In genomic region chr12:27769142-27769672, GRCh38 we compare ENCODE assay signal across 29 cellular contexts. TPM values are rescaled to one million over a fixed set of nuclear protein-coding genes. Genes with fewer than 3 reads are reported as not detected.
"Had no signal": no experiment of that assay in that cellular context is flagged by ENCODE, and none has a peak within 500 bp of the region (broad histone marks: within the 10 kb centered on the region; RNA-seq: fewer than 3 reads in every experiment).

No MANE protein-coding gene starts in this region.

- H3K27ac ChIP-seq: Peyer's patch, SJSA1 had no signal

- H3K36me3 Mint-ChIP-seq: activated naive CD4-positive, alpha-beta T cell treated with anti-CD3 and anti-CD28 coated beads, Interleukin-2, amount 50 U/mL, for 72 hours; brain had no signal

- H3K9me3 Mint-ChIP-seq: activated CD4-positive, alpha-beta T cell treated with anti-CD3 and anti-CD28 coated beads, Interleukin-2, amount 10 ng/mL, durations not matched to agents 24 days and 14 days; activated naive CD4-positive, alpha-beta T cell treated with anti-CD3 and anti-CD28 coated beads for 36 hours; activated naive CD4-positive, alpha-beta T cell treated with anti-CD3 and anti-CD28 coated beads, Interleukin-2, amount 50 U/mL, for 72 hours; activated T-cell treated with anti-CD3 and anti-CD28 coated beads, Interleukin-2, amount 50 U/mL, for 4 hours; activated T-helper 1 cell treated with anti-CD3 and anti-CD28 coated beads, Interleukin-12 subunit alpha, Interleukin-12 subunit beta, Interleukin-2, Interleukin-4 antibody, amounts not matched to agents 30 ng/mL and 10 ng/mL and 1 ng/mL, durations not matched to agents 14 hours and 24 hours and 36 hours; brain; IgD-negative memory B cell; T-helper 1 cell treated with Interleukin-12 subunit alpha and Interleukin-12 subunit beta and Interleukin-4 antibody, amounts not matched to agents 30 μg/mL and 1 μg/mL, for 36 hours; T-helper 2 cell treated with Interferon-gamma antibody and Interleukin-4, amounts not matched to agents 5 μg/mL and 100 μg/mL, for 36 hours had no signal

- H3K27me3 Mint-ChIP-seq: brain, IgD-negative memory B cell had no signal

- H3K4me3 Mint-ChIP-seq: activated CD4-positive, alpha-beta T cell treated with anti-CD3 and anti-CD28 coated beads, Interleukin-2, amount 10 ng/mL, durations not matched to agents 24 days and 14 days; activated CD8-positive, alpha-beta T cell treated with anti-CD3 and anti-CD28 coated beads, Interleukin-2, amount 10 ng/mL, durations not matched to agents 7 days and 5 days; activated naive CD4-positive, alpha-beta T cell treated with anti-CD3 and anti-CD28 coated beads for 36 hours; activated T-cell treated with anti-CD3 and anti-CD28 coated beads, Interleukin-2, amount 50 U/mL, for 4 hours; activated T-helper 1 cell treated with anti-CD3 and anti-CD28 coated beads, Interleukin-12 subunit alpha, Interleukin-12 subunit beta, Interleukin-2, Interleukin-4 antibody, amounts not matched to agents 30 ng/mL and 10 ng/mL and 1 ng/mL, durations not matched to agents 14 hours and 24 hours and 36 hours; brain; IgD-negative memory B cell; T-helper 1 cell treated with Interleukin-12 subunit alpha and Interleukin-12 subunit beta and Interleukin-4 antibody, amounts not matched to agents 30 μg/mL and 1 μg/mL, for 36 hours; T-helper 2 cell treated with Interferon-gamma antibody and Interleukin-4, amounts not matched to agents 5 μg/mL and 100 μg/mL, for 36 hours had no signal

- H3K36me3 ChIP-seq: Peyer's patch, SJSA1 had no signal

- H3K4me2 ChIP-seq: SK-N-SH had no signal

- DNase-seq: activated CD4-positive, alpha-beta T cell treated with anti-CD3 and anti-CD28 coated beads, Interleukin-2, amount 10 ng/mL, durations not matched to agents 24 days and 14 days; activated CD4-positive, alpha-beta T cell treated with anti-CD3 and anti-CD28 coated beads, Interleukin-2, amount 50 U/mL, for 4 hours; activated CD8-positive, alpha-beta T cell treated with anti-CD3 and anti-CD28 coated beads, Interleukin-2, amount 10 ng/mL, durations not matched to agents 7 days and 5 days; activated gamma-delta T cell treated with Interleukin-2 at 50 U/mL for 16 hours; activated naive CD4-positive, alpha-beta T cell treated with anti-CD3 and anti-CD28 coated beads for 36 hours; activated T-cell treated with anti-CD3 and anti-CD28 coated beads for 4 hours; activated T-cell treated with anti-CD3 and anti-CD28 coated beads, Interleukin-2, amount 50 U/mL, for 4 hours; anterior cingulate cortex; Karpas-422; KBM-7; NCI-H1436 treated with DMSO at 0.1 percent for 48 hours; NCI-H1694 treated with DMSO at 0.1 percent for 48 hours; NCI-H2029; NCI-H226; NCI-H446 treated with DMSO at 0.1 percent for 48 hours; NCI-H524; Peyer's patch; RPMI8226; SHP77 treated with DMSO at 0.1 percent for 48 hours; SK-N-SH had no signal

- H3K9me2 ChIP-seq: SK-N-SH had no signal

- H3K4me1 Mint-ChIP-seq: brain had no signal

- H3K9ac ChIP-seq: SK-N-SH had no signal

- H3K9me3 ChIP-seq: Peyer's patch, SJSA1, SK-N-SH had no signal

- H3K4me3 ChIP-seq: Peyer's patch, SJSA1 had no signal

- H3K4me1 ChIP-seq: Peyer's patch had no signal

- H3K27me3 ChIP-seq: Peyer's patch, SJSA1 had no signal

- FAIRE-seq: TTC549 had no signal

- H3K27ac Mint-ChIP-seq: activated CD4-positive, alpha-beta T cell treated with anti-CD3 and anti-CD28 coated beads, Interleukin-2, amount 10 ng/mL, durations not matched to agents 24 days and 14 days; activated CD8-positive, alpha-beta T cell treated with anti-CD3 and anti-CD28 coated beads, Interleukin-2, amount 10 ng/mL, durations not matched to agents 7 days and 5 days; activated naive CD4-positive, alpha-beta T cell treated with anti-CD3 and anti-CD28 coated beads for 36 hours; activated naive CD4-positive, alpha-beta T cell treated with anti-CD3 and anti-CD28 coated beads, Interleukin-2, amount 50 U/mL, for 72 hours; activated T-helper 1 cell treated with anti-CD3 and anti-CD28 coated beads, Interleukin-12 subunit alpha, Interleukin-12 subunit beta, Interleukin-2, Interleukin-4 antibody, amounts not matched to agents 30 ng/mL and 10 ng/mL and 1 ng/mL, durations not matched to agents 14 hours and 24 hours and 36 hours; brain; IgD-negative memory B cell; T-helper 1 cell treated with Interleukin-12 subunit alpha and Interleukin-12 subunit beta and Interleukin-4 antibody, amounts not matched to agents 30 μg/mL and 1 μg/mL, for 36 hours; T-helper 2 cell treated with Interferon-gamma antibody and Interleukin-4, amounts not matched to agents 5 μg/mL and 100 μg/mL, for 36 hours had no signal

RNA-seq across cellular contexts. Expression of gene MANSC4, which starts 10.8 kb away (rescaled TPM):
- total RNA-seq: activated CD4-positive, alpha-beta T cell treated with anti-CD3 and anti-CD28 coated beads, Interleukin-2, amount 10 ng/mL, durations not matched to agents 24 days and 14 days; activated CD8-positive, alpha-beta T cell treated with anti-CD3 and anti-CD28 coated beads, Interleukin-2, amount 10 ng/mL, durations not matched to agents 7 days and 5 days; activated naive CD4-positive, alpha-beta T cell treated with anti-CD3 and anti-CD28 coated beads for 36 hours; activated naive CD4-positive, alpha-beta T cell treated with anti-CD3 and anti-CD28 coated beads, Interleukin-2, amount 50 U/mL, for 72 hours; activated T-cell treated with anti-CD3 and anti-CD28 coated beads, Interleukin-2, amount 50 U/mL, for 4 hours; activated T-helper 1 cell treated with anti-CD3 and anti-CD28 coated beads, Interleukin-12 subunit alpha, Interleukin-12 subunit beta, Interleukin-2, Interleukin-4 antibody, amounts not matched to agents 30 ng/mL and 10 ng/mL and 1 ng/mL, durations not matched to agents 14 hours and 24 hours and 36 hours; MCF 10A; Peyer's patch; SJSA1 had no signal
- polyA plus RNA-seq: SK-N-SH had no signal
